In genomic region chr5:6783787-6784186, GRCh38 we compare ENCODE assay signal across 18 cellular contexts.
DNase-seq lines count a peak whose midpoint lies in the region; TF ChIP-seq lines count a peak whose summit lies in the region.
"Had no signal": no experiment of that assay in that cellular context is flagged by ENCODE, and none has a peak within 500 bp of the region (broad histone marks: within the 10 kb centered on the region; RNA-seq: fewer than 3 reads in every experiment).

No MANE protein-coding gene starts in this region.

- peaks cover 31% of the 10 kb centered on the region for H3K4me1 ChIP-seq in adipocyte (ENCODE audit: control insufficient read depth, insufficient read depth, low read length)
- H3K4me1 ChIP-seq: A549, SJCRH30 had no signal

- TF ChIP-seq CTCF in AG10803 (conservative IDR thresholded peaks at IDR 0.05; ENCODE audit: low read length) (no peak), fibroblast of villous mesenchyme (IDR thresholded peaks at IDR 0.05; ENCODE audit: insufficient read depth, low read depth, low read length) (no peak), CD14-positive monocyte (IDR thresholded peaks at IDR 0.05) (no peak), mesothelial cell of epicardium (IDR thresholded peaks at IDR 0.05; ENCODE audit: unreplicated experiment) (no peak)

- no peaks in the 10 kb centered on the region for H3K9me3 Mint-ChIP-seq in activated T-cell treated with anti-CD3 and anti-CD28 coated beads, Interleukin-2, amount 50 U/mL, for 24 hours
- H3K9me3 Mint-ChIP-seq in CD14-positive monocyte (peaks cover 0 to 9% (median 3%) of the 10 kb centered on the region in 7 donors), mesothelial cell of epicardium (peaks cover 15% of the 10 kb centered on the region)
- H3K9me3 Mint-ChIP-seq: GM23338 had no signal

- DNase-seq in AG10803 (ENCODE audit: low read depth): peak; percentile 22
- DNase-seq in MV-4-11 (lab: John Stamatoyannopoulos, UW): peak; percentile 76
- DNase-seq in adipocyte (ENCODE audit: low read depth): peak; percentile 17
- peak; percentile 18 for DNase-seq in fibroblast of villous mesenchyme (ENCODE audit: low read depth)
- no peak for DNase-seq in occipital lobe (lab: John Stamatoyannopoulos, UW)
- DNase-seq in activated T-cell treated with anti-CD3 and anti-CD28 coated beads, Interleukin-2, amount 50 U/mL, for 24 hours: no peak
- no peak for DNase-seq in CD14-positive monocyte (ENCODE audit: low spot score)
- no peak for DNase-seq in mesothelial cell of epicardium (ENCODE audit: low spot score in 2 of 2, unreplicated experiment in 2 of 2)
- DNase-seq: COR-L47, GF-D8, NCI-H1092 treated with DMSO at 0.1 percent for 48 hours, NCI-H1694, NCI-H510A treated with DMSO at 0.1 percent for 48 hours, NCI-H82, RPMI8226, SJCRH30 had no signal

- intact Hi-C loops in CD14-positive monocyte (cut with micrococcal nuclease): no loop called here

- no peaks in the 10 kb centered on the region for H3K36me3 ChIP-seq in adipocyte (ENCODE audit: control insufficient read depth, insufficient read depth, low read length, severe bottlenecking)
- H3K36me3 ChIP-seq: SJCRH30 had no signal

- peaks cover 1% of the 10 kb centered on the region for H3K4me1 Mint-ChIP-seq in activated T-cell treated with anti-CD3 and anti-CD28 coated beads, Interleukin-2, amount 50 U/mL, for 24 hours (ENCODE audit: low read depth)
- H3K4me1 Mint-ChIP-seq in CD14-positive monocyte (peaks cover 45% of the 10 kb centered on the region), mesothelial cell of epicardium (no peaks in the 10 kb centered on the region)
- H3K4me1 Mint-ChIP-seq: GM23338 had no signal

- H3K27ac Mint-ChIP-seq in activated T-cell treated with anti-CD3 and anti-CD28 coated beads, Interleukin-2, amount 50 U/mL, for 24 hours: no peak overlapping the region
- H3K27ac Mint-ChIP-seq in CD14-positive monocyte (peak overlapping the region in 2 of 7 donors; percentile 36 to 78), mesothelial cell of epicardium (no peak overlapping the region)
- H3K27ac Mint-ChIP-seq: GM23338 had no signal

- H3K4me3 ChIP-seq in AG10803 (ENCODE audit: low read length) (no peak overlapping the region), adipocyte (ENCODE audit: low read length) (no peak overlapping the region), fibroblast of villous mesenchyme (ENCODE audit: low read depth, low read length) (no peak overlapping the region)
- H3K4me3 ChIP-seq: A549, GM23338, SJCRH30 had no signal

- H3K9me3 ChIP-seq in adipocyte (ENCODE audit: control insufficient read depth, low read length): no peaks in the 10 kb centered on the region
- H3K9me3 ChIP-seq: SJCRH30 had no signal

- H3K27me3 Mint-ChIP-seq in activated T-cell treated with anti-CD3 and anti-CD28 coated beads, Interleukin-2, amount 50 U/mL, for 24 hours: peaks cover 12% of the 10 kb centered on the region
- H3K27me3 Mint-ChIP-seq in CD14-positive monocyte (ENCODE audit: low read depth in 3 of 3) (peaks cover 0 to 3% (median 0%) of the 10 kb centered on the region in 3 donors), mesothelial cell of epicardium (ENCODE audit: low read depth) (no peaks in the 10 kb centered on the region)

- H3K27me3 ChIP-seq in adipocyte (replicated peaks; ENCODE audit: control insufficient read depth, insufficient read depth, low read length): no peaks in the 10 kb centered on the region
- H3K27me3 ChIP-seq: SJCRH30 had no signal

- H3K4me3 Mint-ChIP-seq in activated T-cell treated with anti-CD3 and anti-CD28 coated beads, Interleukin-2, amount 50 U/mL, for 24 hours: no peak overlapping the region
- H3K4me3 Mint-ChIP-seq in CD14-positive monocyte (no peak overlapping the region), mesothelial cell of epicardium (no peak overlapping the region)
- H3K4me3 Mint-ChIP-seq: GM23338 had no signal

- H3K9ac ChIP-seq in adipocyte (ENCODE audit: low read length): no peak overlapping the region

- H3K36me3 Mint-ChIP-seq in activated T-cell treated with anti-CD3 and anti-CD28 coated beads, Interleukin-2, amount 50 U/mL, for 24 hours (ENCODE audit: low read depth): no peaks in the 10 kb centered on the region
- H3K36me3 Mint-ChIP-seq in CD14-positive monocyte (no peaks in the 10 kb centered on the region), mesothelial cell of epicardium (no peaks in the 10 kb centered on the region)

Comparison
In these comparisons a context has a peak if more than half of its experiments do, and no peak if none do; other contexts are left out.
1. DNase-seq: peak in AG10803 (single experiment), MV-4-11 (single experiment), adipocyte (single experiment) and fibroblast of villous mesenchyme (single experiment); none in occipital lobe (single experiment), activated T-cell treated with anti-CD3 and anti-CD28 coated beads, Interleukin-2, amount 50 U/mL, for 24 hours (single experiment), CD14-positive monocyte (single experiment) and mesothelial cell of epicardium (0 of 2).